ENCODE assay signal across 14 cellular contexts in the genomic region with DNA sequence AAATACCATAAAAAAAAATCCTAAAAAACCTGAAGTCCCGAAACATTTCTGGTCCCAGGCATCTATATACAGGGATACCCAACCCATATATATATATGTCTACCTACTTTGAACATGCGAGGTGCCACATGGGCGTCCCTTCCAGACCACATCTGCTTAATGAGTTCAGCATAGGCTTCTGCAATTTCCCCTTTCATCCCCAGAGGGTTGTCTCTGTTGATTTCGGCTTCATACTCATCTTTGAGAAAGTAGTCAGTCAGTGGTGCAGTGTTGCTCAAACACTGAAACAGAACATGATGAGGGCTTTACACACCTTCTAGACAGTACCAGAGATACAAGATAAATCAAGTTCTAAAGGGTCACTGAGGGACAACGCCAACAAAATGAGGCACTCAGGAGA. TPM values are rescaled to one million over a fixed set of nuclear protein-coding genes. Genes with fewer than 3 reads are reported as not detected.
DNase-seq lines count a peak whose midpoint lies in the region; TF ChIP-seq lines count a peak whose summit lies in the region.
"Had no signal": no experiment of that assay in that cellular context is flagged by ENCODE, and none has a peak within 500 bp of the region (broad histone marks: within the 10 kb centered on the region; RNA-seq: fewer than 3 reads in every experiment).

No MANE protein-coding gene starts in this region.

- H3K9me2 ChIP-seq in Karpas-422 (replicated peaks; ENCODE audit: insufficient read depth, low read length), result no peaks in the 10 kb centered on the region

- peak overlapping the region; percentile 37 for H3K4me3 Mint-ChIP-seq in endothelial cell (ENCODE audit: unreplicated experiment)
- H3K4me3 Mint-ChIP-seq: CD14-positive monocyte; CD4-positive, alpha-beta memory T cell; GM23338 had no signal

- no peak overlapping the region for H3K27ac Mint-ChIP-seq in endothelial cell (ENCODE audit: unreplicated experiment)
- H3K27ac Mint-ChIP-seq: GM23338 had no signal

- H3K27me3 ChIP-seq in BLaER1 treated with 17β-estradiol and CSF1 and Interleukin-3, amounts not matched to agents 10 nM and 100 nM, result no peaks in the 10 kb centered on the region
- no peaks in the 10 kb centered on the region for H3K27me3 ChIP-seq in Karpas-422 (ENCODE audit: low read length)
- H3K27me3 ChIP-seq: BE2C had no signal

- H3K79me2 ChIP-seq in Karpas-422 (ENCODE audit: low read length), result 0 out of 2 replicates have a peak, but pooled peaks cover 4% of the 10 kb centered on the region

- H3K36me3 ChIP-seq in BLaER1 treated with 17β-estradiol and CSF1 and Interleukin-3, amounts not matched to agents 10 nM and 100 nM, result peaks cover 100% of the 10 kb centered on the region in 11 experiments
- peaks cover 31% of the 10 kb centered on the region; the same call in 1 of the 2 replicates for H3K36me3 ChIP-seq in Karpas-422 (ENCODE audit: insufficient read depth, low read length)
- H3K36me3 ChIP-seq: BE2C had no signal

- H2AFZ ChIP-seq in Karpas-422 (ENCODE audit: low read length), result no peak overlapping the region
- H2AFZ ChIP-seq: GM23338 had no signal

- peaks cover 25% of the 10 kb centered on the region for H3K36me3 Mint-ChIP-seq in endothelial cell (ENCODE audit: low read depth, unreplicated experiment)

- peak overlapping the region in 6 of 11 experiments; percentile 38 to 71 (median 62); a peak in 9 of 22 replicates for H3K27ac ChIP-seq in BLaER1 treated with 17β-estradiol and CSF1 and Interleukin-3, amounts not matched to agents 10 nM and 100 nM
- H3K27ac ChIP-seq in Karpas-422 (ENCODE audit: low read length), result no peak overlapping the region

- no peaks in the 10 kb centered on the region for H3K27me3 Mint-ChIP-seq in endothelial cell (ENCODE audit: unreplicated experiment)
- H3K27me3 Mint-ChIP-seq: CD4-positive, alpha-beta memory T cell had no signal

- peak overlapping the region in 3 of 11 experiments; percentile 25 to 31 (median 31); a peak in 6 of 22 replicates for H3K9ac ChIP-seq in BLaER1 treated with 17β-estradiol and CSF1 and Interleukin-3, amounts not matched to agents 10 nM and 100 nM
- H3K9ac ChIP-seq in Karpas-422 (ENCODE audit: low read length), result no peak overlapping the region

- DNase-seq in Karpas-422 (peak; percentile 38), endothelial cell (ENCODE audit: low spot score) (no peak), NCI-H1048 (lab: John Stamatoyannopoulos, UW) (no peak), SK-N-DZ (ENCODE audit: low spot score) (no peak), KG1 (lab: John Stamatoyannopoulos, UW) (no peak)
- DNase-seq: BE2C; CD4-positive, alpha-beta memory T cell; DMS153; DMS79; GDM1; HCEC 1CT had no signal

- no peaks in the 10 kb centered on the region for H3K9me3 ChIP-seq in BLaER1 treated with 17β-estradiol and CSF1 and Interleukin-3, amounts not matched to agents 10 nM and 100 nM (replicated peaks in 1 of 11)
- no peaks in the 10 kb centered on the region for H3K9me3 ChIP-seq in Karpas-422 (ENCODE audit: low read length)
- H3K9me3 ChIP-seq: BE2C had no signal

- H3K9me3 Mint-ChIP-seq in endothelial cell (ENCODE audit: unreplicated experiment), result no peaks in the 10 kb centered on the region
- H3K9me3 Mint-ChIP-seq: CD14-positive monocyte; CD4-positive, alpha-beta memory T cell; GM23338 had no signal

- peak overlapping the region in 6 of 11 experiments; percentile 19 to 46 (median 42); a peak in 8 of 22 replicates for H3K4me2 ChIP-seq in BLaER1 treated with 17β-estradiol and CSF1 and Interleukin-3, amounts not matched to agents 10 nM and 100 nM
- no peak overlapping the region for H3K4me2 ChIP-seq in Karpas-422 (ENCODE audit: low read depth, low read length, poor library complexity, severe bottlenecking)
- H3K4me2 ChIP-seq: GM23338 had no signal

- no peak overlapping the region for H3K4me3 ChIP-seq in BLaER1 treated with 17β-estradiol and CSF1 and Interleukin-3, amounts not matched to agents 10 nM and 100 nM
- H3K4me3 ChIP-seq in Karpas-422 (ENCODE audit: low read length), result no peak overlapping the region
- H3K4me3 ChIP-seq: GM23338 had no signal

- TF ChIP-seq CTCF in endothelial cell (IDR thresholded peaks at IDR 0.05; ENCODE audit: unreplicated experiment), result no peak

- H4K20me1 ChIP-seq in BLaER1 treated with 17β-estradiol and CSF1 and Interleukin-3, amounts not matched to agents 10 nM and 100 nM, result peaks cover 0 to 99% (median 32%) of the 10 kb centered on the region in 11 experiments; a peak in 13 of 22 replicates
- no peaks in the 10 kb centered on the region for H4K20me1 ChIP-seq in Karpas-422 (ENCODE audit: insufficient read depth, low read depth, low read length)

- peaks cover 0 to 21% (median 14%) of the 10 kb centered on the region in 10 experiments; a peak in 11 of 20 replicates for H3K4me1 ChIP-seq in BLaER1 treated with 17β-estradiol and CSF1 and Interleukin-3, amounts not matched to agents 10 nM and 100 nM
- no peaks in the 10 kb centered on the region for H3K4me1 ChIP-seq in Karpas-422 (ENCODE audit: low read length)
- H3K4me1 ChIP-seq: BE2C had no signal

- no peaks in the 10 kb centered on the region for H3K4me1 Mint-ChIP-seq in endothelial cell (ENCODE audit: unreplicated experiment)
- H3K4me1 Mint-ChIP-seq: CD14-positive monocyte, GM23338 had no signal

RNA-seq across cellular contexts. Expression of a gene that starts 28.6 kb away (rescaled TPM):
- total RNA-seq in Karpas-422 (2014; rRNA removed; shearing (Covaris generic); ENCODE audit: low replicate concordance), result 1.6 and 3.6 TPM in 2 replicates
- 3.8 TPM for total RNA-seq in endothelial cell (ENCODE audit: unreplicated experiment)
- 1.8 and 3.6 TPM in 2 replicates for polyA plus RNA-seq in SK-N-DZ (2014; cell fraction: cytosol; rRNA removed)
- 8.7 and 11.0 TPM in 2 replicates for polyA plus RNA-seq in SK-N-DZ (2014; cell fraction: nucleus; rRNA removed)

RNA-seq across cellular contexts. Expression of a gene that starts 34.2 kb away (rescaled TPM):
- 30.0 and 31.7 TPM in 2 replicates for total RNA-seq in Karpas-422 (2014; rRNA removed; shearing (Covaris generic); ENCODE audit: low replicate concordance)
- total RNA-seq in endothelial cell (ENCODE audit: unreplicated experiment), result 55.0 TPM
- polyA plus RNA-seq in SK-N-DZ (2014; cell fraction: cytosol; rRNA removed), result 10.6 and 13.6 TPM in 2 replicates
- polyA plus RNA-seq in SK-N-DZ (2014; cell fraction: nucleus; rRNA removed), result 12.6 and 24.1 TPM in 2 replicates

RNA-seq across cellular contexts. Expression of a gene that starts 52.5 kb away (rescaled TPM):
- total RNA-seq in Karpas-422 (2014; rRNA removed; shearing (Covaris generic); ENCODE audit: low replicate concordance), result 89.0 and 127 TPM in 2 replicates
- total RNA-seq in endothelial cell (ENCODE audit: unreplicated experiment), result 374 TPM
- polyA plus RNA-seq in SK-N-DZ (2014; cell fraction: cytosol; rRNA removed), result 103 and 122 TPM in 2 replicates
- 56.1 and 66.9 TPM in 2 replicates for polyA plus RNA-seq in SK-N-DZ (2014; cell fraction: nucleus; rRNA removed)
